In genomic region chr5:174612686-174613085, GRCh38 we compare ENCODE assay signal across 24 cellular contexts.
DNase-seq lines count a peak whose midpoint lies in the region; TF ChIP-seq lines count a peak whose summit lies in the region.
"Had no signal": no experiment of that assay in that cellular context is flagged by ENCODE, and none has a peak within 500 bp of the region (broad histone marks: within the 10 kb centered on the region; RNA-seq: fewer than 3 reads in every experiment).

No MANE protein-coding gene starts in this region.

- no peaks in the 10 kb centered on the region for H3K36me3 Mint-ChIP-seq in nephron progenitor cell (ENCODE audit: low read depth)
- no peaks in the 10 kb centered on the region for H3K36me3 Mint-ChIP-seq in CD4-positive, alpha-beta memory T cell
- H3K36me3 Mint-ChIP-seq: activated naive CD4-positive, alpha-beta T cell treated with anti-CD3 and anti-CD28 coated beads, Interleukin-2, amount 10 ng/mL, durations not matched to agents 7 days and 5 days; stimulated activated effector memory CD8-positive, alpha-beta T cell treated with anti-CD3 and anti-CD28 coated beads, Interleukin-12 subunit alpha, Interleukin-12 subunit beta, amount 100 ng/mL, for 72 hours had no signal

- intact Hi-C loops in CD4-positive, alpha-beta memory T cell (cut with micrococcal nuclease): no loop called here

- H3K36me3 ChIP-seq in hepatocyte (replicated peaks; ENCODE audit: insufficient read depth, low read depth) (no peaks in the 10 kb centered on the region), suprapubic skin (no peaks in the 10 kb centered on the region)
- H3K36me3 ChIP-seq in CD4-positive, alpha-beta memory T cell (ENCODE audit: insufficient read depth, low read length): no peaks in the 10 kb centered on the region

- H3K27ac ChIP-seq in hepatocyte (no peak overlapping the region), suprapubic skin (no peak overlapping the region)
- no peak overlapping the region for H3K27ac ChIP-seq in CD4-positive, alpha-beta memory T cell (ENCODE audit: low read depth, low read length)
- H3K27ac ChIP-seq: 22Rv1, testis had no signal

- H2AFZ ChIP-seq in hepatocyte: no peak overlapping the region

- TF ChIP-seq EP300 in suprapubic skin (IDR thresholded peaks at IDR 0.05): no peak

- H4K20me1 ChIP-seq in hepatocyte (ENCODE audit: insufficient read depth, poor library complexity, severe bottlenecking): no peaks in the 10 kb centered on the region

- peaks cover 19% of the 10 kb centered on the region for H3K4me1 ChIP-seq in hepatocyte (ENCODE audit: insufficient read depth)
- H3K4me1 ChIP-seq in suprapubic skin: peaks cover 18% of the 10 kb centered on the region
- H3K4me1 ChIP-seq in CD4-positive, alpha-beta memory T cell (ENCODE audit: insufficient read depth, low read length): no peaks in the 10 kb centered on the region

- no peaks in the 10 kb centered on the region for H3K9me2 ChIP-seq in hepatocyte (replicated peaks; ENCODE audit: insufficient read depth)

- no peak overlapping the region for H3K4me3 ChIP-seq in hepatocyte
- H3K4me3 ChIP-seq in suprapubic skin: no peak overlapping the region
- H3K4me3 ChIP-seq in CD4-positive, alpha-beta memory T cell (ENCODE audit: low read length in 2 of 2): no peak overlapping the region
- H3K4me3 ChIP-seq: mucosa of descending colon, testis had no signal

- H3K27ac Mint-ChIP-seq in nephron progenitor cell: no peak overlapping the region
- no peak overlapping the region for H3K27ac Mint-ChIP-seq in CD4-positive, alpha-beta memory T cell
- H3K27ac Mint-ChIP-seq: activated naive CD4-positive, alpha-beta T cell treated with anti-CD3 and anti-CD28 coated beads, Interleukin-2, amount 10 ng/mL, durations not matched to agents 7 days and 5 days; HFFc6; stimulated activated effector memory CD8-positive, alpha-beta T cell treated with anti-CD3 and anti-CD28 coated beads, Interleukin-12 subunit alpha, Interleukin-12 subunit beta, amount 100 ng/mL, for 72 hours had no signal

- POLR2A ChIA-PET in CD4-positive, alpha-beta memory T cell (lab: Charles Lee; ENCODE audit: partially characterized antibody): no interaction called here

- TF ChIP-seq CTCF in hepatocyte (IDR thresholded peaks at IDR 0.05; ENCODE audit: poor library complexity): no peak
- no peak for TF ChIP-seq CTCF in nephron progenitor cell (IDR thresholded peaks at IDR 0.05)
- no peak for TF ChIP-seq CTCF in suprapubic skin (IDR thresholded peaks at IDR 0.05)

- TF ChIP-seq POLR2A in suprapubic skin (IDR thresholded peaks at IDR 0.05): no peak

- H3K4me2 ChIP-seq in hepatocyte: no peak overlapping the region

- H3K9me3 ChIP-seq in hepatocyte (ENCODE audit: low read depth) (no peaks in the 10 kb centered on the region), suprapubic skin (no peaks in the 10 kb centered on the region)
- no peaks in the 10 kb centered on the region for H3K9me3 ChIP-seq in CD4-positive, alpha-beta memory T cell (ENCODE audit: control insufficient read depth in 1 of 2, low read length in 2 of 2)
- H3K9me3 ChIP-seq: mucosa of descending colon, testis had no signal

- CTCF ChIA-PET in CD4-positive, alpha-beta memory T cell (lab: Charles Lee; ENCODE audit: partially characterized antibody): no interaction called here

- H3K4me1 Mint-ChIP-seq in nephron progenitor cell: peaks cover 53% of the 10 kb centered on the region
- peaks cover 0 to 2% (median 0%) of the 10 kb centered on the region in 4 donors for H3K4me1 Mint-ChIP-seq in CD4-positive, alpha-beta memory T cell
- H3K4me1 Mint-ChIP-seq: activated naive CD4-positive, alpha-beta T cell treated with anti-CD3 and anti-CD28 coated beads, Interleukin-2, amount 10 ng/mL, durations not matched to agents 7 days and 5 days; central memory CD8-positive, alpha-beta T cell; neural crest cell; stimulated activated effector memory CD8-positive, alpha-beta T cell treated with anti-CD3 and anti-CD28 coated beads, Interleukin-12 subunit alpha, Interleukin-12 subunit beta, amount 100 ng/mL, for 72 hours had no signal

- no peaks in the 10 kb centered on the region for H3K79me2 ChIP-seq in hepatocyte

- H3K9me3 Mint-ChIP-seq in nephron progenitor cell: peaks cover 13% of the 10 kb centered on the region
- H3K9me3 Mint-ChIP-seq in CD4-positive, alpha-beta memory T cell: peaks cover 0 to 5% (median under 1%) of the 10 kb centered on the region in 8 donors
- H3K9me3 Mint-ChIP-seq: activated naive CD4-positive, alpha-beta T cell treated with anti-CD3 and anti-CD28 coated beads, Interleukin-2, amount 10 ng/mL, durations not matched to agents 7 days and 5 days; central memory CD8-positive, alpha-beta T cell; neural crest cell; stimulated activated effector memory CD8-positive, alpha-beta T cell treated with anti-CD3 and anti-CD28 coated beads, Interleukin-12 subunit alpha, Interleukin-12 subunit beta, amount 100 ng/mL, for 72 hours had no signal

- H3K27me3 ChIP-seq in hepatocyte (no peaks in the 10 kb centered on the region), suprapubic skin (peaks cover 5% of the 10 kb centered on the region)
- no peaks in the 10 kb centered on the region for H3K27me3 ChIP-seq in CD4-positive, alpha-beta memory T cell (ENCODE audit: insufficient read depth, low read length)
- H3K27me3 ChIP-seq: testis had no signal

- peak; percentile 5 for DNase-seq in SIG-M5 treated with dmso at 0.1 percent for 504 hours (lab: John Stamatoyannopoulos, UW; ENCODE audit: unreplicated experiment)
- no peak for DNase-seq in SIG-M5 (lab: John Stamatoyannopoulos, UW)
- peak; percentile 2 for DNase-seq in RKO (ENCODE audit: low spot score)
- peak; percentile 57 for DNase-seq in hepatocyte (ENCODE audit: low spot score)
- no peak for DNase-seq in nephron progenitor cell
- no peak for DNase-seq in stimulated activated CD4-positive, alpha-beta T cell treated with anti-CD3 and anti-CD28 coated beads, Interleukin-1b, Interleukin-23, amount 100 ng/mL, for 48 hours
- no peak for DNase-seq in suprapubic skin (ENCODE audit: low spot score in 2 of 2)
- no peak for DNase-seq in CD4-positive, alpha-beta memory T cell
- DNase-seq: activated CD4-positive, alpha-beta T cell treated with anti-CD3 and anti-CD28 coated beads for 1 hour; activated CD8-positive, alpha-beta memory T cell treated with anti-CD3 and anti-CD28 coated beads for 24 hours; activated naive CD4-positive, alpha-beta T cell treated with anti-CD3 and anti-CD28 coated beads, Interleukin-2, amount 10 ng/mL, durations not matched to agents 7 days and 5 days; activated T-cell treated with anti-CD3 and anti-CD28 coated beads, Interleukin-2, amount 50 U/mL, for 4 hours; AML-193; anterior cingulate cortex; HFFc6; left ventricle myocardium superior; mucosa of descending colon; NCI-H510A treated with DMSO at 0.1 percent for 48 hours; posterior cingulate gyrus; testis had no signal

- WGBS in hepatocyte (ENCODE audit: low lambda C conversion rate, missing lambda C conversion rate): 75% methylated on average over 2 of the region's 2 CpGs
- 36% methylated on average over 2 of the region's 2 CpGs for WGBS in suprapubic skin

- no peaks in the 10 kb centered on the region for H3K27me3 Mint-ChIP-seq in nephron progenitor cell (ENCODE audit: low read depth, poor library complexity)
- H3K27me3 Mint-ChIP-seq in CD4-positive, alpha-beta memory T cell: peaks cover 2 to 5% of the 10 kb centered on the region in 2 donors
- H3K27me3 Mint-ChIP-seq: activated naive CD4-positive, alpha-beta T cell treated with anti-CD3 and anti-CD28 coated beads, Interleukin-2, amount 10 ng/mL, durations not matched to agents 7 days and 5 days; central memory CD8-positive, alpha-beta T cell had no signal

- no peak overlapping the region for H3K4me3 Mint-ChIP-seq in nephron progenitor cell
- H3K4me3 Mint-ChIP-seq in CD4-positive, alpha-beta memory T cell: no peak overlapping the region
- H3K4me3 Mint-ChIP-seq: activated naive CD4-positive, alpha-beta T cell treated with anti-CD3 and anti-CD28 coated beads, Interleukin-2, amount 10 ng/mL, durations not matched to agents 7 days and 5 days; activated T-cell treated with anti-CD3 and anti-CD28 coated beads, Interleukin-2, amount 50 U/mL, for 4 hours; central memory CD8-positive, alpha-beta T cell; HFFc6; neural crest cell; stimulated activated effector memory CD8-positive, alpha-beta T cell treated with anti-CD3 and anti-CD28 coated beads, Interleukin-12 subunit alpha, Interleukin-12 subunit beta, amount 100 ng/mL, for 72 hours had no signal

Comparison
In these comparisons a context has a peak if more than half of its experiments do, and no peak if none do; other contexts are left out.
1. DNase-seq: peak in SIG-M5 treated with dmso at 0.1 percent for 504 hours (single experiment), RKO (single experiment) and hepatocyte (single experiment); none in SIG-M5 (single experiment), nephron progenitor cell (single experiment), stimulated activated CD4-positive, alpha-beta T cell treated with anti-CD3 and anti-CD28 coated beads, Interleukin-1b, Interleukin-23, amount 100 ng/mL, for 48 hours (single experiment), suprapubic skin (0 of 2) and CD4-positive, alpha-beta memory T cell (0 of 5).